8 cellular contexts compared by ENCODE assay signal in genomic region chrX:68647156-68647957, GRCh38. TPM values are rescaled to one million over a fixed set of nuclear protein-coding genes. Genes with fewer than 3 reads are reported as not detected.
A peak's percentile ranks its signal among the peaks of the same experiment; 100 is the strongest.
DNase-seq lines count a peak whose midpoint lies in the region; ATAC-seq and TF ChIP-seq lines count a peak whose summit lies in the region.
"Had no signal": no experiment of that assay in that cellular context is flagged by ENCODE, and none has a peak within 500 bp of the region (broad histone marks: within the 10 kb centered on the region; RNA-seq: fewer than 3 reads in every experiment).

Gene STARD8, plus strand, starts transcription at chrX:68647666. Its CDS starts 217 bp downstream, at chrX:68647883.

- TF ChIP-seq EP300 in upper lobe of left lung (IDR thresholded peaks at IDR 0.05): no peak

- 36% methylated on average over 37 of the region's 40 CpGs; no CpG with 5 or more reads in 1 of the 2 donors for whole genome bisulfite sequencing in upper lobe of left lung, 2 donors

- no peaks in the 10 kb centered on the region for H3K36me3 ChIP-seq in HUES6 (ENCODE audit: control insufficient read depth, insufficient read depth, low read length)
- H3K36me3 ChIP-seq in upper lobe of left lung: no peaks in the 10 kb centered on the region
- no peaks in the 10 kb centered on the region for H3K36me3 ChIP-seq in Karpas-422 (ENCODE audit: insufficient read depth, low read length)

- H3K27me3 Mint-ChIP-seq in chondrocyte (ENCODE audit: low read depth): no peaks in the 10 kb centered on the region

- H3K4me2 ChIP-seq in Karpas-422 (ENCODE audit: low read depth, low read length, poor library complexity, severe bottlenecking): no peak within 1 kb of the TSS

- no peak within 1 kb of the TSS for H2AFZ ChIP-seq in Karpas-422 (ENCODE audit: low read length)

- TF ChIP-seq CTCF in chondrocyte (IDR thresholded peaks at IDR 0.05): peak; percentile 28
- TF ChIP-seq CTCF in upper lobe of left lung (IDR thresholded peaks at IDR 0.05): no peak

- no peaks in the 10 kb centered on the region for H3K79me2 ChIP-seq in Karpas-422 (ENCODE audit: low read length)

- no peak within 1 kb of the TSS for H3K27ac ChIP-seq in HUES6 (ENCODE audit: low read depth, low read length)
- H3K27ac ChIP-seq in upper lobe of left lung: peak within 1 kb of the TSS in 3 of 4 donors; percentile 12 to 57 (median 21)
- H3K27ac ChIP-seq in Karpas-422 (ENCODE audit: low read length): no peak within 1 kb of the TSS

- H3K9ac ChIP-seq in HUES6 (ENCODE audit: low read length) (peak within 1 kb of the TSS; percentile 53), Karpas-422 (ENCODE audit: low read length) (no peak within 1 kb of the TSS)

- H4K20me1 ChIP-seq in Karpas-422 (ENCODE audit: insufficient read depth, low read depth, low read length): no peaks in the 10 kb centered on the region

- H3K27me3 ChIP-seq in HUES6 (ENCODE audit: control insufficient read depth, insufficient read depth, low read length): peaks cover 17% of the 10 kb centered on the region
- no peaks in the 10 kb centered on the region for H3K27me3 ChIP-seq in upper lobe of left lung
- H3K27me3 ChIP-seq in Karpas-422 (ENCODE audit: low read length): no peaks in the 10 kb centered on the region

- H3K36me3 Mint-ChIP-seq in chondrocyte (ENCODE audit: low read depth): no peaks in the 10 kb centered on the region

- TF ChIP-seq POLR2A in upper lobe of left lung (IDR thresholded peaks at IDR 0.05): no peak

- H3K9me3 ChIP-seq in HUES6 (ENCODE audit: control insufficient read depth, insufficient read depth, low read depth, low read length) (no peaks in the 10 kb centered on the region; the same call in 1 of the 2 replicates), upper lobe of left lung (no peaks in the 10 kb centered on the region), Karpas-422 (ENCODE audit: low read length) (no peaks in the 10 kb centered on the region)

- no peak within 1 kb of the TSS for H3K27ac Mint-ChIP-seq in chondrocyte (ENCODE audit: unreplicated experiment)

- H3K4me3 Mint-ChIP-seq in chondrocyte (ENCODE audit: unreplicated experiment): peak within 1 kb of the TSS; percentile 52
- H3K4me3 Mint-ChIP-seq: central memory CD8-positive, alpha-beta T cell had no signal

- H3K4me3 ChIP-seq in HUES6 (ENCODE audit: low read depth, low read length) (peak within 1 kb of the TSS; percentile 59), upper lobe of left lung (peak within 1 kb of the TSS in 3 of 4 donors; percentile 24 to 40 (median 36)), Karpas-422 (ENCODE audit: low read length) (no peak within 1 kb of the TSS)

- H3K9me2 ChIP-seq in Karpas-422 (replicated peaks; ENCODE audit: insufficient read depth, low read length): no peaks in the 10 kb centered on the region

- DNase-seq in chondrocyte (ENCODE audit: low spot score) (no peak), left lobe of liver (ENCODE audit: low spot score) (peak; percentile 46), upper lobe of left lung (peak; percentile 25 to 79), Karpas-422 (no peak), OCI-M2 (lab: John Stamatoyannopoulos, UW; ENCODE audit: unreplicated experiment) (no peak), CD1c-positive myeloid dendritic cell (ENCODE audit: extremely low spot score) (no peak)

- H3K4me1 ChIP-seq in HUES6 (ENCODE audit: control insufficient read depth, insufficient read depth, low read length) (peaks cover 36% of the 10 kb centered on the region), upper lobe of left lung (peaks cover 0 to 10% (median 1%) of the 10 kb centered on the region in 4 donors), Karpas-422 (ENCODE audit: low read length) (no peaks in the 10 kb centered on the region)

- peaks cover 5% of the 10 kb centered on the region for H3K4me1 Mint-ChIP-seq in chondrocyte (ENCODE audit: low read depth)
- H3K4me1 Mint-ChIP-seq: central memory CD8-positive, alpha-beta T cell had no signal

- ATAC-seq in left lobe of liver: peak; percentile 95
- peak; percentile 46 to 80 for ATAC-seq in upper lobe of left lung (ENCODE audit: low FRiP score in 2 of 2)

- peaks cover 4% of the 10 kb centered on the region for H3K9me3 Mint-ChIP-seq in chondrocyte (ENCODE audit: low read depth)
- H3K9me3 Mint-ChIP-seq: central memory CD8-positive, alpha-beta T cell had no signal

RNA-seq across cellular contexts. Expression of gene STARD8, which starts in this region (rescaled TPM):
- total RNA-seq in chondrocyte (0.31 to 0.49 TPM (median 0.37 TPM) in 3 replicates), left lobe of liver (10.6 TPM), upper lobe of left lung (10 to 100 TPM; 13.9 to 43.1 (median 25.8) TPM)
- total RNA-seq in Karpas-422 (2014; rRNA removed; shearing (Covaris generic); ENCODE audit: low replicate concordance): 0.36 TPM in 1 of 2 replicates, not detected in the other

Comparison
In these comparisons a context has a peak if more than half of its experiments do, and no peak if none do; other contexts are left out.
1. H3K27ac ChIP-seq: peak in upper lobe of left lung (3 of 4); none in HUES6 (single experiment) and Karpas-422 (single experiment).
2. DNase-seq: peak in left lobe of liver (single experiment) and upper lobe of left lung (2 of 2); none in chondrocyte (single experiment), Karpas-422 (single experiment), OCI-M2 (single experiment) and CD1c-positive myeloid dendritic cell (single experiment).